In genomic region chr19:18298601-18299000, GRCh38 we compare ENCODE assay signal across 21 cellular contexts. TPM values are rescaled to one million over a fixed set of nuclear protein-coding genes. Genes with fewer than 3 reads are reported as not detected.
DNase-seq lines count a peak whose midpoint lies in the region; ATAC-seq and TF ChIP-seq lines count a peak whose summit lies in the region.
"Had no signal": no experiment of that assay in that cellular context is flagged by ENCODE, and none has a peak within 500 bp of the region (broad histone marks: within the 10 kb centered on the region; RNA-seq: fewer than 3 reads in every experiment).

No MANE protein-coding gene starts in this region.

- peak overlapping the region; percentile 38 to 99 (median 90) for H3K27ac ChIP-seq in gastrocnemius medialis
- H3K27ac ChIP-seq in upper lobe of right lung, result no peak overlapping the region
- H3K27ac ChIP-seq: cardiac muscle cell, WERI-Rb-1 had no signal

- TF ChIP-seq CTCF in gastrocnemius medialis (IDR thresholded peaks at IDR 0.05 in 4 of 5, conservative IDR thresholded peaks at IDR 0.05 in 1 of 5), result no peak
- no peak for TF ChIP-seq CTCF in upper lobe of right lung (IDR thresholded peaks at IDR 0.05)
- TF ChIP-seq CTCF in foreskin fibroblast (IDR thresholded peaks at IDR 0.05; ENCODE audit: low read depth, low read length), result no peak

- H3K36me3 ChIP-seq in gastrocnemius medialis (no peaks in the 10 kb centered on the region), upper lobe of right lung (no peaks in the 10 kb centered on the region)
- H3K36me3 ChIP-seq: cardiac muscle cell, WERI-Rb-1 had no signal

- peak; percentile 34 for DNase-seq in activated CD4-positive, alpha-beta T cell treated with anti-CD3 and anti-CD28 coated beads for 48 hours
- DNase-seq in activated CD4-positive, alpha-beta T cell treated with anti-CD3 and anti-CD28 coated beads, Interleukin-2, amount 50 U/mL, for 4 hours, result no peak
- DNase-seq in RPMI7951 (ENCODE audit: low read depth) (peak; percentile 15), gastrocnemius medialis (no peak), upper lobe of right lung (no peak), foreskin fibroblast (no peak)
- DNase-seq in activated naive CD8-positive, alpha-beta T cell treated with anti-CD3 and anti-CD28 coated beads for 36 hours, result no peak
- DNase-seq: activated CD8-positive, alpha-beta memory T cell treated with anti-CD3 and anti-CD28 coated beads, Interleukin-2, amount 50 U/mL, for 4 hours; Calu3; hypothalamus; kidney; naive B cell; NCI-H1092 treated with DMSO at 0.1 percent for 48 hours; NCI-H2107; NCI-H524; Right ventricle myocardium superior; stimulated activated CD4-positive, alpha-beta T cell treated with anti-CD3 and anti-CD28 coated beads, Interleukin-1b, Interleukin-23, amount 100 ng/mL, for 48 hours; WERI-Rb-1 had no signal

- intact Hi-C loops in gastrocnemius medialis (cut with DNase I; ENCODE audit: low total_unique reads), result no loop called here
- intact Hi-C loops in upper lobe of right lung (cut with DNase I), result no loop called here

- no peak for TF ChIP-seq POLR2A in gastrocnemius medialis (IDR thresholded peaks at IDR 0.05)

- ATAC-seq in gastrocnemius medialis, result no peak
- ATAC-seq in GM18861 (IDR thresholded peaks at IDR 0.05; ENCODE audit: unreplicated experiment), result no peak
- ATAC-seq in upper lobe of right lung, result no peak
- ATAC-seq: GM23338 had no signal

- no peaks in the 10 kb centered on the region for H3K9me3 Mint-ChIP-seq in activated naive CD8-positive, alpha-beta T cell treated with anti-CD3 and anti-CD28 coated beads for 36 hours
- H3K9me3 Mint-ChIP-seq: GM23338 had no signal

- peaks cover 38% of the 10 kb centered on the region for H3K4me1 Mint-ChIP-seq in activated naive CD8-positive, alpha-beta T cell treated with anti-CD3 and anti-CD28 coated beads for 36 hours

- H3K4me3 Mint-ChIP-seq in activated naive CD8-positive, alpha-beta T cell treated with anti-CD3 and anti-CD28 coated beads for 36 hours, result no peak overlapping the region
- H3K4me3 Mint-ChIP-seq: GM23338 had no signal

- H3K27me3 ChIP-seq in gastrocnemius medialis (no peaks in the 10 kb centered on the region), upper lobe of right lung (no peaks in the 10 kb centered on the region)
- H3K27me3 ChIP-seq: cardiac muscle cell had no signal

- H3K36me3 Mint-ChIP-seq in activated naive CD8-positive, alpha-beta T cell treated with anti-CD3 and anti-CD28 coated beads for 36 hours, result peaks cover 16% of the 10 kb centered on the region
- H3K36me3 Mint-ChIP-seq: naive B cell had no signal

- no peak overlapping the region for H3K4me3 ChIP-seq in gastrocnemius medialis
- H3K4me3 ChIP-seq in upper lobe of right lung, result no peak overlapping the region
- H3K4me3 ChIP-seq in foreskin fibroblast (ENCODE audit: low read depth in 1 of 2, low read length in 2 of 2), result no peak overlapping the region
- H3K4me3 ChIP-seq: cardiac muscle cell, GM23338 had no signal

- peak overlapping the region; percentile 71 for H3K27ac Mint-ChIP-seq in activated naive CD8-positive, alpha-beta T cell treated with anti-CD3 and anti-CD28 coated beads for 36 hours
- H3K27ac Mint-ChIP-seq: GM23338 had no signal

- in situ Hi-C loops in gastrocnemius medialis (cut with MboI; ENCODE audit: low sequenced_read_pairs in 4 of 4), result no loop called here

- H3K4me1 ChIP-seq in gastrocnemius medialis (peaks cover 16 to 27% of the 10 kb centered on the region in 2 donors), upper lobe of right lung (peaks cover 24% of the 10 kb centered on the region)

- H3K9me3 ChIP-seq in gastrocnemius medialis (no peaks in the 10 kb centered on the region), upper lobe of right lung (no peaks in the 10 kb centered on the region)

- H3K27me3 Mint-ChIP-seq in activated naive CD8-positive, alpha-beta T cell treated with anti-CD3 and anti-CD28 coated beads for 36 hours, result no peaks in the 10 kb centered on the region
- H3K27me3 Mint-ChIP-seq: naive B cell had no signal

RNA-seq across cellular contexts. Expression of gene JUND, which starts 17.2 kb away (rescaled TPM):
- total RNA-seq in RPMI7951 (2014; rRNA removed; shearing (Covaris generic)), result 22.0 and 60.8 TPM in 2 replicates
- total RNA-seq in activated naive CD8-positive, alpha-beta T cell treated with anti-CD3 and anti-CD28 coated beads for 36 hours, result 100 to 1,000 TPM; 379 to 398 TPM
- 100 to 1,000 TPM in 3 of 4 donors, 10 to 100 TPM in 1; 67.2 to 258 (median 221) TPM for total RNA-seq in gastrocnemius medialis
- total RNA-seq in upper lobe of right lung, result 204 TPM

RNA-seq across cellular contexts. Expression of gene LSM4, which starts 24.3 kb away (rescaled TPM):
- 385 and 496 TPM in 2 replicates for total RNA-seq in RPMI7951 (2014; rRNA removed; shearing (Covaris generic))
- 100 to 1,000 TPM; 419 to 435 TPM for total RNA-seq in activated naive CD8-positive, alpha-beta T cell treated with anti-CD3 and anti-CD28 coated beads for 36 hours
- total RNA-seq in gastrocnemius medialis (100 to 1,000 TPM; 122 to 294 (median 193) TPM), upper lobe of right lung (76.9 TPM)

RNA-seq across cellular contexts. Expression of gene IQCN, which starts 24.3 kb away (rescaled TPM):
- 0.29 and 0.36 TPM in 2 replicates for total RNA-seq in RPMI7951 (2014; rRNA removed; shearing (Covaris generic))
- total RNA-seq in activated naive CD8-positive, alpha-beta T cell treated with anti-CD3 and anti-CD28 coated beads for 36 hours, result under 1 TPM; 0.29 to 0.32 TPM
- total RNA-seq in gastrocnemius medialis (under 1 TPM; 0.20 to 0.61 (median 0.39) TPM), upper lobe of right lung (4.9 TPM)

RNA-seq across cellular contexts. Expression of gene PGPEP1, which starts 41.8 kb away (rescaled TPM):
- 10.7 and 11.9 TPM in 2 replicates for total RNA-seq in RPMI7951 (2014; rRNA removed; shearing (Covaris generic))
- total RNA-seq in activated naive CD8-positive, alpha-beta T cell treated with anti-CD3 and anti-CD28 coated beads for 36 hours, result 10 to 100 TPM; 15.7 to 17.8 TPM
- total RNA-seq in gastrocnemius medialis (10 to 100 TPM; 11.7 to 42.3 (median 23.6) TPM), upper lobe of right lung (40.8 TPM)

Comparison
In these comparisons a context has a peak if more than half of its experiments do, and no peak if none do; other contexts are left out.
1. DNase-seq: peak in activated CD4-positive, alpha-beta T cell treated with anti-CD3 and anti-CD28 coated beads for 48 hours (single experiment) and RPMI7951 (single experiment); none in activated CD4-positive, alpha-beta T cell treated with anti-CD3 and anti-CD28 coated beads, Interleukin-2, amount 50 U/mL, for 4 hours (0 of 2), activated naive CD8-positive, alpha-beta T cell treated with anti-CD3 and anti-CD28 coated beads for 36 hours (single experiment), gastrocnemius medialis (0 of 2), upper lobe of right lung (single experiment) and foreskin fibroblast (0 of 2).